ENCODE assay signal across 1 cellular context in the genomic region with DNA sequence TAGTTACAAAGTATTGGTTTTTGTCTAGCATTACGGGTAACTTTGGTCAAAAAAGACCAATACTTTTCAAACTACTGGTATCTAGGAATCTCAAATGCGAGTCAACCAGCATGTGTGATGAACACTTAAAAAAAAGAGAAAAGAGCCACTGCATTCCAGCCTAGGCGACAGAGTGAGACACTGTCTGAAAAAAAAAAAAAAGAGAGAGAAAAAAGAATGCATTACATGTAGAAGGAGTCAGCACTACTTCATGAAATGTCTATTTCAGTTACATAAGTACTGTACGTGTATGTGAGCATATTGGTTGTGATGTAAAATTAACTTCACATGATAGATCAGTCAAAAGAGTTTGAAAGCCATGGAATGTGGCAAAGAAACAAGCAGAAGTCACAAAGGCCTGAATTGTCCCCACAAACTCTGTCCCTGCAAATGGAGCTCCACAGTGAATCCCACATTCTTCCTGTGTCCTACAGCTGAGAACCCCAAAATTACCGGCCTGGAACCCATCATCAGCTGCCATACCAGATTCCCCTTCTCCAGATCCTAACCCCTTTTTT.
TF ChIP-seq lines count a peak whose summit lies in the region.

No MANE protein-coding gene starts in this region.

TF ChIP-seq in HepG2, 621 proteins besides CTCF, POLR2A, EP300 and RAD21:
- TF ChIP-seq ZNF180 (CRISPR knock-in tag; IDR thresholded peaks at IDR 0.05; ENCODE audit: borderline replicate concordance, low read depth) = no peak
- no peak for TF ChIP-seq ZNF878 (CRISPR knock-in tag; IDR thresholded peaks at IDR 0.05)
- TF ChIP-seq, protein P1, sequence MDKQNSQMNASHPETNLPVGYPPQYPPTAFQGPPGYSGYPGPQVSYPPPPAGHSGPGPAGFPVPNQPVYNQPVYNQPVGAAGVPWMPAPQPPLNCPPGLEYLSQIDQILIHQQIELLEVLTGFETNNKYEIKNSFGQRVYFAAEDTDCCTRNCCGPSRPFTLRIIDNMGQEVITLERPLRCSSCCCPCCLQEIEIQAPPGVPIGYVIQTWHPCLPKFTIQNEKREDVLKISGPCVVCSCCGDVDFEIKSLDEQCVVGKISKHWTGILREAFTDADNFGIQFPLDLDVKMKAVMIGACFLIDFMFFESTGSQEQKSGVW (CRISPR knock-in tag; IDR thresholded peaks at IDR 0.05; ENCODE audit: borderline replicate concordance) = no peak
- TF ChIP-seq MATR3 (CRISPR knock-in tag; IDR thresholded peaks at IDR 0.05) = no peak
- no peak for TF ChIP-seq PHB2 (IDR thresholded peaks at IDR 0.05; ENCODE audit: partially characterized antibody)
